Comparison of ENCODE assay signal across 1 cellular context in genomic region chr1:39711359-39712340, GRCh38.
TF ChIP-seq lines count a peak whose summit lies in the region.

No MANE protein-coding gene starts in this region.

TF ChIP-seq in K562, 482 proteins besides CTCF, POLR2A, EP300 and RAD21 (continued from another document and continues in another):
- no peak for TF ChIP-seq ZNF57 (CRISPR knock-in tag; IDR thresholded peaks at IDR 0.05)
- peak; percentile 73; the same call in 1 of the 2 replicates for TF ChIP-seq XRCC5 (IDR thresholded peaks at IDR 0.05; ENCODE audit: low read depth, low read length)
- no peak for TF ChIP-seq SAFB (IDR thresholded peaks at IDR 0.05; ENCODE audit: borderline replicate concordance, low read depth, low read length)
- peak; percentile 64; the same call in 1 of the 2 replicates for TF ChIP-seq ZSCAN29 (IDR thresholded peaks at IDR 0.05)
- TF ChIP-seq MAFF (IDR thresholded peaks at IDR 0.05; ENCODE audit: low read length): peak; percentile 88
- peak; percentile 53 for TF ChIP-seq CCNT2 (IDR thresholded peaks at IDR 0.05; ENCODE audit: borderline replicate concordance, extremely low read depth, insufficient read length, low read depth, low read length)
- peak; percentile 53 for TF ChIP-seq NFYB (IDR thresholded peaks at IDR 0.05; ENCODE audit: extremely low read depth, insufficient read length)
- peak; percentile 50 for TF ChIP-seq TBP (optimal IDR thresholded peaks at IDR 0.05; ENCODE audit: low read depth, low read length)
- no peak for TF ChIP-seq ZFP30 (CRISPR knock-in tag; IDR thresholded peaks at IDR 0.05; ENCODE audit: borderline replicate concordance)
- peak; percentile 56 for TF ChIP-seq KHSRP (IDR thresholded peaks at IDR 0.05)
- TF ChIP-seq ZNF280A (IDR thresholded peaks at IDR 0.05; ENCODE audit: low read depth, partially characterized antibody): no peak
- TF ChIP-seq NCOA1 (IDR thresholded peaks at IDR 0.05; ENCODE audit: low read depth): peak; percentile 82
- TF ChIP-seq CREBBP (IDR thresholded peaks at IDR 0.05; ENCODE audit: low read depth, low read length): no peak
- no peak for TF ChIP-seq TGIF2 (CRISPR knock-in tag; IDR thresholded peaks at IDR 0.05)
- TF ChIP-seq KDM5B (IDR thresholded peaks at IDR 0.05; ENCODE audit: insufficient replicate concordance, low read depth, low read length): no peak
- TF ChIP-seq SMAD2 (IDR thresholded peaks at IDR 0.05; ENCODE audit: low read depth, low read length): no peak
- TF ChIP-seq ZBTB2 (IDR thresholded peaks at IDR 0.05): peak; percentile 76; the same call in 1 of the 2 replicates
- TF ChIP-seq TRIM24 (IDR thresholded peaks at IDR 0.05): peak; percentile 85 to 91
- peak; percentile 81 for TF ChIP-seq CXXC5 (CRISPR knock-in tag; IDR thresholded peaks at IDR 0.05)
- peak; percentile 88 for TF ChIP-seq ATF3 (IDR thresholded peaks at IDR 0.05)
- TF ChIP-seq ATF3 (CRISPR knock-in tag; conservative IDR thresholded peaks at IDR 0.05): peak; percentile 90; the same call in 1 of the 2 replicates
- TF ChIP-seq ZNF830 (CRISPR knock-in tag; IDR thresholded peaks at IDR 0.05): no peak
- TF ChIP-seq ZNF197 (CRISPR knock-in tag; IDR thresholded peaks at IDR 0.05; ENCODE audit: low read depth): peak; percentile 45; the same call in 1 of the 2 replicates
- peak; percentile 85; the same call in 1 of the 2 replicates for TF ChIP-seq ARID3A (IDR thresholded peaks at IDR 0.05; ENCODE audit: borderline replicate concordance, low read depth, low read length)
- TF ChIP-seq SRF (CRISPR knock-in tag; IDR thresholded peaks at IDR 0.05): no peak; a peak in 1 of 4 replicates
- peak; percentile 69 for TF ChIP-seq TOE1 (IDR thresholded peaks at IDR 0.05; ENCODE audit: borderline replicate concordance)
- TF ChIP-seq TOE1 (CRISPR knock-in tag; IDR thresholded peaks at IDR 0.05; ENCODE audit: borderline replicate concordance, low read depth): no peak
- peak; percentile 74 for TF ChIP-seq HES1 (IDR thresholded peaks at IDR 0.05; ENCODE audit: low read depth)
- TF ChIP-seq NCOR1 (IDR thresholded peaks at IDR 0.05): peak; percentile 92
- peak; percentile 84 for TF ChIP-seq ATF7 (IDR thresholded peaks at IDR 0.05)
- TF ChIP-seq ERF (CRISPR knock-in tag; IDR thresholded peaks at IDR 0.05): no peak
- TF ChIP-seq SMARCB1 (IDR thresholded peaks at IDR 0.05; ENCODE audit: insufficient read length, low read depth): no peak
- no peak for TF ChIP-seq FUS (optimal IDR thresholded peaks at IDR 0.05; ENCODE audit: low read depth, low read length)
- TF ChIP-seq HNRNPUL1 (IDR thresholded peaks at IDR 0.05; ENCODE audit: low read length): no peak
- peak; percentile 39; the same call in 1 of the 2 replicates for TF ChIP-seq EP400 (IDR thresholded peaks at IDR 0.05)
- TF ChIP-seq STAT5A (IDR thresholded peaks at IDR 0.05; ENCODE audit: borderline replicate concordance, low read length): peak; percentile 92
- TF ChIP-seq LEF1 (IDR thresholded peaks at IDR 0.05): peak; percentile 96
- peak; percentile 81 for TF ChIP-seq NFIC (IDR thresholded peaks at IDR 0.05)
- no peak; the same call in 1 of the 2 replicates for TF ChIP-seq NFRKB (IDR thresholded peaks at IDR 0.05; ENCODE audit: low read depth)
- no peak for TF ChIP-seq EGR1 (conservative IDR thresholded peaks at IDR 0.05)
- TF ChIP-seq FOXK1 (CRISPR knock-in tag; IDR thresholded peaks at IDR 0.05; ENCODE audit: borderline replicate concordance): 0 out of 2 replicates have a peak, but pooled peaks have one; percentile 67
- TF ChIP-seq ZFX (CRISPR knock-in tag; IDR thresholded peaks at IDR 0.05): peak; percentile 28
- TF ChIP-seq ZNF717 (CRISPR knock-in tag; IDR thresholded peaks at IDR 0.05): no peak
- TF ChIP-seq MTA2 (IDR thresholded peaks at IDR 0.05; ENCODE audit: low read depth): peak; percentile 92
- TF ChIP-seq ZBTB40 (IDR thresholded peaks at IDR 0.05): peak; percentile 47
- no peak for TF ChIP-seq ZBTB40 (CRISPR knock-in tag; IDR thresholded peaks at IDR 0.05)
- TF ChIP-seq BACH1 (tag; IDR thresholded peaks at IDR 0.05): peak; percentile 81; the same call in 1 of the 2 replicates
- no peak for TF ChIP-seq ZNF699 (CRISPR knock-in tag; IDR thresholded peaks at IDR 0.05; ENCODE audit: insufficient replicate concordance)
- peak in 1 of 3 experiments; percentile 71; a peak in 2 of 6 replicates for TF ChIP-seq ZBTB11 (CRISPR knock-in tag; IDR thresholded peaks at IDR 0.05)
- no peak for TF ChIP-seq MECOM (CRISPR knock-in tag; IDR thresholded peaks at IDR 0.05)
- TF ChIP-seq FOXA3 (CRISPR knock-in tag; conservative IDR thresholded peaks at IDR 0.05 in 1 of 2, IDR thresholded peaks at IDR 0.05 in 1 of 2): peak; percentile 77 to 92
- peak; percentile 90 for TF ChIP-seq RNF2 (IDR thresholded peaks at IDR 0.05)
- peak; percentile 92 for TF ChIP-seq SOX6 (IDR thresholded peaks at IDR 0.05)
- peak; percentile 70 for TF ChIP-seq CREB1 (IDR thresholded peaks at IDR 0.05)
- TF ChIP-seq CREB1 (CRISPR knock-in tag; IDR thresholded peaks at IDR 0.05): peak; percentile 62; the same call in 1 of the 2 replicates
